13 cellular contexts compared by ENCODE assay signal in the genomic region with DNA sequence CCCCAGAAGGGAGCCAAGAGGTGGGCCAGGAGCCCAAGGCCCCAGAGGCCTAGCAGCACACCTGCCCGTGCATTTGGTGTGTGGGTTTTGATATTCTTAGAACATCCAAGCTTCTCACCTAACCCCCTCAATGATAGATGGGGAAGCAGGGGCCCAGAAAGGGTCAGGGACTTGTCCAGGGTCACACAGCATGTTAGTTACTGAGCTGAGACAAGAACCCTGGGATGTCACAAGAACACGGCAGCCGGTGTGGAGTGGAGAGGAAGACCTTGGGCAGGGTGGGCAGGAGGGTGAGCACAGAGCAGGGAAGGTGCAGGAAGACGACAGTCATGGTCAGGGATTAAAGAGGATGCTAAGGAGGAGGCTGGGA.
"Had no signal": no experiment of that assay in that cellular context is flagged by ENCODE, and none has a peak within 500 bp of the region (broad histone marks: within the 10 kb centered on the region; RNA-seq: fewer than 3 reads in every experiment).

No MANE protein-coding gene starts in this region.

- DNase-seq: activated CD4-positive, alpha-beta T cell treated with anti-CD3 and anti-CD28 coated beads for 1 hour; activated CD4-positive, alpha-beta T cell treated with anti-CD3 and anti-CD28 coated beads, Interleukin-2, amount 50 U/mL, for 48 hours; activated CD8-positive, alpha-beta memory T cell treated with anti-CD3 and anti-CD28 coated beads, Interleukin-2, amount 10 ng/mL, durations not matched to agents 7 days and 5 days; activated effector memory CD4-positive, alpha-beta T cell treated with Interleukin-2 at 50 U/mL for 16 hours; activated T-cell treated with anti-CD3 and anti-CD28 coated beads, Interleukin-2, amount 50 U/mL, for 24 hours; anterior cingulate cortex; kidney; SW 1271 had no signal

- H3K27me3 ChIP-seq: gastroesophageal sphincter, right atrium auricular region, upper lobe of left lung had no signal

- H3K4me3 Mint-ChIP-seq: activated CD8-positive, alpha-beta memory T cell treated with anti-CD3 and anti-CD28 coated beads, Interleukin-2, amount 10 ng/mL, durations not matched to agents 7 days and 5 days; activated naive CD8-positive, alpha-beta T cell; activated T-cell treated with anti-CD3 and anti-CD28 coated beads, Interleukin-2, amount 50 U/mL, for 24 hours; stimulated activated effector memory CD8-positive, alpha-beta T cell treated with anti-CD3 and anti-CD28 coated beads, Interleukin-12 subunit alpha, Interleukin-12 subunit beta, amount 100 ng/mL, for 72 hours had no signal

- ATAC-seq: activated CD8-positive, alpha-beta memory T cell treated with anti-CD3 and anti-CD28 coated beads, Interleukin-2, amount 10 ng/mL, durations not matched to agents 7 days and 5 days; gastroesophageal sphincter; stimulated activated effector memory CD8-positive, alpha-beta T cell treated with anti-CD3 and anti-CD28 coated beads, Interleukin-12 subunit alpha, Interleukin-12 subunit beta, amount 100 ng/mL, for 72 hours had no signal

- H3K27ac ChIP-seq: gastroesophageal sphincter had no signal

- H3K36me3 ChIP-seq: gastroesophageal sphincter, right atrium auricular region, upper lobe of left lung had no signal

- H3K27ac Mint-ChIP-seq: activated CD8-positive, alpha-beta memory T cell treated with anti-CD3 and anti-CD28 coated beads, Interleukin-2, amount 10 ng/mL, durations not matched to agents 7 days and 5 days; activated naive CD8-positive, alpha-beta T cell; activated T-cell treated with anti-CD3 and anti-CD28 coated beads, Interleukin-2, amount 50 U/mL, for 24 hours; stimulated activated effector memory CD8-positive, alpha-beta T cell treated with anti-CD3 and anti-CD28 coated beads, Interleukin-12 subunit alpha, Interleukin-12 subunit beta, amount 100 ng/mL, for 72 hours had no signal

- H3K9me3 ChIP-seq: gastroesophageal sphincter, right atrium auricular region, upper lobe of left lung had no signal

- H3K4me3 ChIP-seq: gastroesophageal sphincter, right atrium auricular region, upper lobe of left lung had no signal

- H3K4me1 Mint-ChIP-seq: activated CD8-positive, alpha-beta memory T cell treated with anti-CD3 and anti-CD28 coated beads, Interleukin-2, amount 10 ng/mL, durations not matched to agents 7 days and 5 days; stimulated activated effector memory CD8-positive, alpha-beta T cell treated with anti-CD3 and anti-CD28 coated beads, Interleukin-12 subunit alpha, Interleukin-12 subunit beta, amount 100 ng/mL, for 72 hours had no signal

- H3K9me3 Mint-ChIP-seq: activated T-cell treated with anti-CD3 and anti-CD28 coated beads, Interleukin-2, amount 50 U/mL, for 24 hours; stimulated activated effector memory CD8-positive, alpha-beta T cell treated with anti-CD3 and anti-CD28 coated beads, Interleukin-12 subunit alpha, Interleukin-12 subunit beta, amount 100 ng/mL, for 72 hours had no signal

- H3K36me3 Mint-ChIP-seq: activated CD8-positive, alpha-beta memory T cell treated with anti-CD3 and anti-CD28 coated beads, Interleukin-2, amount 10 ng/mL, durations not matched to agents 7 days and 5 days; activated naive CD8-positive, alpha-beta T cell; stimulated activated effector memory CD8-positive, alpha-beta T cell treated with anti-CD3 and anti-CD28 coated beads, Interleukin-12 subunit alpha, Interleukin-12 subunit beta, amount 100 ng/mL, for 72 hours had no signal

- H3K27me3 Mint-ChIP-seq: activated CD8-positive, alpha-beta memory T cell treated with anti-CD3 and anti-CD28 coated beads, Interleukin-2, amount 10 ng/mL, durations not matched to agents 7 days and 5 days had no signal
